In genomic region chr1:46300673-46301405, GRCh38 we compare ENCODE assay signal across 8 cellular contexts. TPM values are rescaled to one million over a fixed set of nuclear protein-coding genes. Genes with fewer than 3 reads are reported as not detected.
DNase-seq lines count a peak whose midpoint lies in the region; ATAC-seq, FAIRE-seq and TF ChIP-seq lines count a peak whose summit lies in the region.

No MANE protein-coding gene starts in this region.

- peaks cover 13% of the 10 kb centered on the region for H3K4me1 ChIP-seq in NT2/D1 (ENCODE audit: insufficient read depth, insufficient read length)

- peak overlapping the region; percentile 98 for H3K4me3 ChIP-seq in NT2/D1 (ENCODE audit: insufficient read length, low read depth)

- H3K9me3 Mint-ChIP-seq in CD14-positive monocyte: no peaks in the 10 kb centered on the region
- no peaks in the 10 kb centered on the region for H3K9me3 Mint-ChIP-seq in effector memory CD8-positive, alpha-beta T cell
- no peaks in the 10 kb centered on the region for H3K9me3 Mint-ChIP-seq in nephron progenitor cell

- H3K4me3 Mint-ChIP-seq in CD14-positive monocyte (peak overlapping the region; percentile 97 to 99), nephron progenitor cell (peak overlapping the region; percentile 99)
- peak overlapping the region; percentile 98 to 99 for H3K4me3 Mint-ChIP-seq in effector memory CD8-positive, alpha-beta T cell

- ATAC-seq in effector memory CD8-positive, alpha-beta T cell (replicated peaks): no peak
- ATAC-seq in HG03432 (IDR thresholded peaks at IDR 0.05; ENCODE audit: unreplicated experiment): no peak

- H3K27ac Mint-ChIP-seq in CD14-positive monocyte (peak overlapping the region; percentile 51 to 99 (median 95)), nephron progenitor cell (peak overlapping the region; percentile 99)
- H3K27ac Mint-ChIP-seq in effector memory CD8-positive, alpha-beta T cell: peak overlapping the region; percentile 99

- H3K9me3 ChIP-seq in NT2/D1 (ENCODE audit: insufficient read depth, low read length): no peaks in the 10 kb centered on the region

- H3K27me3 ChIP-seq in NT2/D1 (ENCODE audit: insufficient read depth, insufficient read length): no peaks in the 10 kb centered on the region

- H3K4me1 Mint-ChIP-seq in CD14-positive monocyte (peaks cover 34% of the 10 kb centered on the region), nephron progenitor cell (peaks cover 51% of the 10 kb centered on the region)
- peaks cover 28 to 44% of the 10 kb centered on the region in 2 donors for H3K4me1 Mint-ChIP-seq in effector memory CD8-positive, alpha-beta T cell (ENCODE audit: low read depth in 2 of 2)

- no peak for FAIRE-seq in RCC 7860 (lab: Jason Lieb, UNC)

- H3K27me3 Mint-ChIP-seq in CD14-positive monocyte (ENCODE audit: low read depth in 3 of 3): peaks cover 0 to 2% (median 0%) of the 10 kb centered on the region in 3 donors
- no peaks in the 10 kb centered on the region for H3K27me3 Mint-ChIP-seq in effector memory CD8-positive, alpha-beta T cell
- no peaks in the 10 kb centered on the region for H3K27me3 Mint-ChIP-seq in nephron progenitor cell (ENCODE audit: low read depth, poor library complexity)

- H3K36me3 Mint-ChIP-seq in CD14-positive monocyte: peaks cover 21 to 26% of the 10 kb centered on the region in 2 donors
- peaks cover 51% of the 10 kb centered on the region for H3K36me3 Mint-ChIP-seq in effector memory CD8-positive, alpha-beta T cell (ENCODE audit: insufficient read depth)
- H3K36me3 Mint-ChIP-seq in nephron progenitor cell (ENCODE audit: low read depth): peaks cover 29% of the 10 kb centered on the region

- peak overlapping the region; percentile 97 for H3K9ac ChIP-seq in NT2/D1 (ENCODE audit: insufficient read length, low read depth)

- intact Hi-C loops in CD14-positive monocyte (cut with micrococcal nuclease): loop anchor here in 1 of 2 donors (5.0 kb wide), 2 partner anchors 41 to 54 kb away; partner anchors contain the start of genes NSUN4 and RAD54L

- DNase-seq in CD14-positive monocyte (ENCODE audit: low spot score) (no peak), NT2/D1 (ENCODE audit: low read depth, low spot score) (no peak), nephron progenitor cell (no peak), NCI-H187 treated with DMSO at 0.1 percent for 48 hours (lab: John Stamatoyannopoulos, UW) (no peak), RCC 7860 (ENCODE audit: low spot score) (no peak), inferior parietal cortex (ENCODE audit: extremely low spot score) (no peak)
- DNase-seq in effector memory CD8-positive, alpha-beta T cell: no peak

- H3K36me3 ChIP-seq in NT2/D1 (ENCODE audit: insufficient read depth, insufficient read length, low read length): peaks cover 41% of the 10 kb centered on the region

- TF ChIP-seq CTCF in CD14-positive monocyte (IDR thresholded peaks at IDR 0.05): no peak
- no peak for TF ChIP-seq CTCF in nephron progenitor cell (IDR thresholded peaks at IDR 0.05)

RNA-seq across cellular contexts. Expression of gene LRRC41, which starts 2.6 kb away (rescaled TPM):
- 10 to 100 TPM; 47.4 to 50.9 TPM for polyA plus RNA-seq in CD14-positive monocyte

RNA-seq across cellular contexts. Expression of gene UQCRH, which starts 2.7 kb away (rescaled TPM):
- polyA plus RNA-seq in CD14-positive monocyte: 100 to 1,000 TPM; 261 to 266 TPM

RNA-seq across cellular contexts. Expression of gene NSUN4, which starts 39.8 kb away (rescaled TPM):
- polyA plus RNA-seq in CD14-positive monocyte: 10 to 100 TPM in 1 of 2 donors, 1 to 10 TPM in 1; 8.5 to 10.4 TPM

RNA-seq across cellular contexts. Expression of gene RAD54L, which starts 53.3 kb away (rescaled TPM):
- polyA plus RNA-seq in CD14-positive monocyte: not detected
